Comparison of ENCODE assay signal across 8 cellular contexts in the genomic region with DNA sequence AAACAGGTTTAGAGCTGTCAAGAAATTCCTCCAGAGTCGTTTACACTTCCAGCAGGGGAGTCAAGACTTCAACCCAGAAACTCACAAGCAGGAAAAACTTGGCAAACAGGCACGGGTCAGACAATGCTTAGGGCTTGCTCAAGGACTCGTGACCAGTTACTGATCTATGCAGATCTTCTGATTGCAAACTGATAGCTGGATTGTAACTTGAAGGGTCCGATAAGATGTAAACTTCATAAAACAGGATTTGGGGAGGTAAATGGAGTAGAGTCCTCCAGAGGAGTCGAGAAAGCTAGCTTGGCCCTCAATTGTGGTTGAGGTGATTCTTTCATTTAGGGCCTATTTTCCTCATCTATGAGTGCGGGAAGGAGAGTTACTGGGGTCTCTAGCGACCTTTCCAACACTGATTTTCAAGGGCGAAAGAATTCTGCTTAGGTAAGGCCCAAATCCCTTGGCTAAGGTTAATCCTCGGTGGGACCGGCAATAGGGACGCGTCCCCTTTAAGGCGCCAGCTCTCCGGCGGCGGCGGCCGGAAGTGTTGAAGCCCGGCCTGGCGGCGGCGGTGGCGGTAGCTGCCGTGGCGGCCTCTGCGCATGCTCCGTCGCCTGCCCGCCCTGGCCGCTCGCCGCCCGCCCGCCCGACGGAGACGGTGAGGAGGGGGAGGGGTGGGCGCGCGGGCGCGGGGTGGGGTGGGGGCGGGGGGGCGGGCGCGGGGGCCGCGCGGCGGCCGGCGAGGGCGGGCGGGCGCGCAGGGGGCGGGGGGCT. TPM values are rescaled to one million over a fixed set of nuclear protein-coding genes. Genes with fewer than 3 reads are reported as not detected.
DNase-seq lines count a peak whose midpoint lies in the region; ATAC-seq and TF ChIP-seq lines count a peak whose summit lies in the region.

A gene with protein sequence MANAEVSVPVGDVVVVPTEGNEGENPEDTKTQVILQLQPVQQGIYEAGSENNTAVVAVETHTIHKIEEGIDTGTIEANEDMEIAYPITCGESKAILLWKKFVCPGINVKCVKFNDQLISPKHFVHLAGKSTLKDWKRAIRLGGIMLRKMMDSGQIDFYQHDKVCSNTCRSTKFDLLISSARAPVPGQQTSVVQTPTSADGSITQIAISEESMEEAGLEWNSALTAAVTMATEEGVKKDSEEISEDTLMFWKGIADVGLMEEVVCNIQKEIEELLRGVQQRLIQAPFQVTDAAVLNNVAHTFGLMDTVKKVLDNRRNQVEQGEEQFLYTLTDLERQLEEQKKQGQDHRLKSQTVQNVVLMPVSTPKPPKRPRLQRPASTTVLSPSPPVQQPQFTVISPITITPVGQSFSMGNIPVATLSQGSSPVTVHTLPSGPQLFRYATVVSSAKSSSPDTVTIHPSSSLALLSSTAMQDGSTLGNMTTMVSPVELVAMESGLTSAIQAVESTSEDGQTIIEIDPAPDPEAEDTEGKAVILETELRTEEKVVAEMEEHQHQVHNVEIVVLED (plus strand): TSS at position 594 of the 765 bp plus-strand sequence. CDS start 14,829 bp downstream, outside the sequence.

- intact Hi-C loops in Calu3 (cut with micrococcal nuclease; ENCODE audit: unreplicated experiment) (no loop called here), mucosa of descending colon (cut with DNase I, micrococcal nuclease) (no loop called here)

- DNase-seq in Calu3 (peak; percentile 89), HuH-7.5 (ENCODE audit: low spot score) (peak; percentile 88), OCI-M1 (lab: John Stamatoyannopoulos, UW) (peak; percentile 92), activated T-cell treated with anti-CD3 and anti-CD28 coated beads for 48 hours (ENCODE audit: low read depth) (peak; percentile 89), epithelial cell of prostate (ENCODE audit: low read depth, low spot score) (peak; percentile 44), mucosa of descending colon (peak; percentile 86 to 92 (median 91))
- DNase-seq in stimulated activated CD8-positive, alpha-beta memory T cell treated with anti-CD3 and anti-CD28 coated beads, Interleukin-2, amount 100 ng/mL, for 48 hours (ENCODE audit: low read depth in 2 of 2): peak; percentile 81 to 85

- peaks cover 10% of the 10 kb centered on the region for H3K36me3 Mint-ChIP-seq in Calu3 (ENCODE audit: insufficient read depth, unreplicated experiment)

- TF ChIP-seq CTCF in Calu3 (IDR thresholded peaks at IDR 0.05; ENCODE audit: unreplicated experiment): no peak
- TF ChIP-seq CTCF in mucosa of descending colon (IDR thresholded peaks at IDR 0.05): no peak

- peak within 1 kb of the TSS; percentile 97 for H3K27ac ChIP-seq in epithelial cell of prostate

- H3K4me3 Mint-ChIP-seq in Calu3 (ENCODE audit: low read depth, unreplicated experiment): peak within 1 kb of the TSS; percentile 84

- ATAC-seq in GM21515 (IDR thresholded peaks at IDR 0.05; ENCODE audit: unreplicated experiment) (peak; percentile 63), mucosa of descending colon (peak; percentile 93)

- peak within 1 kb of the TSS; percentile 79 for H3K27ac Mint-ChIP-seq in Calu3 (ENCODE audit: unreplicated experiment)

- peaks cover 13% of the 10 kb centered on the region for H3K27me3 Mint-ChIP-seq in Calu3 (ENCODE audit: unreplicated experiment)

- H3K4me1 ChIP-seq in mucosa of descending colon (ENCODE audit: low read depth): peaks cover 15% of the 10 kb centered on the region

- no peaks in the 10 kb centered on the region for H3K9me3 ChIP-seq in mucosa of descending colon

- peak within 1 kb of the TSS; percentile 97 for H3K4me3 ChIP-seq in mucosa of descending colon

- H3K9me3 Mint-ChIP-seq in Calu3 (ENCODE audit: low read depth, unreplicated experiment): no peaks in the 10 kb centered on the region

- peaks cover 9% of the 10 kb centered on the region for H3K4me1 Mint-ChIP-seq in Calu3 (ENCODE audit: low read depth, unreplicated experiment)

- no TSS peak for BruUV-seq in Calu3 (replicated peaks; lab: Mats Ljungman, UMichigan)

- CTCF ChIA-PET in Calu3 (lab: Charles Lee): interaction anchor here (0.6 to 1.8 kb wide), 5 partner anchors 9 to 68 kb away, joined by 3 to 7 read pairs (median 4); partner anchors contain the start of genes RNU11, TAF12 and YTHDF2

- no peaks in the 10 kb centered on the region for H3K36me3 ChIP-seq in mucosa of descending colon (ENCODE audit: low read depth)

RNA-seq across cellular contexts. Expression of the gene that starts here (rescaled TPM):
- total RNA-seq in Calu3 (2022): 10.3 and 12.7 TPM in 2 replicates
- 10 to 100 TPM; 12.5 to 13.9 (median 13.0) TPM for total RNA-seq in mucosa of descending colon

Comparison
In these comparisons a context has a peak if more than half of its experiments do, and no peak if none do; other contexts are left out.
1. Peak in every context shown above with its lines: DNase-seq, ATAC-seq, H3K4me3 ChIP-seq and H3K27ac ChIP-seq.